9 cellular contexts compared by ENCODE assay signal in genomic region chr2:197107291-197108269, GRCh38.
DNase-seq lines count a peak whose midpoint lies in the region; ATAC-seq and TF ChIP-seq lines count a peak whose summit lies in the region.
"Had no signal": no experiment of that assay in that cellular context is flagged by ENCODE, and none has a peak within 500 bp of the region (broad histone marks: within the 10 kb centered on the region; RNA-seq: fewer than 3 reads in every experiment).

No MANE protein-coding gene starts in this region.

- no peaks in the 10 kb centered on the region for H3K9me3 Mint-ChIP-seq in activated CD4-positive, alpha-beta T cell treated with anti-CD3 and anti-CD28 coated beads for 36 hours (ENCODE audit: low read depth)
- no peaks in the 10 kb centered on the region for H3K9me3 Mint-ChIP-seq in central memory CD8-positive, alpha-beta T cell

- H3K27me3 Mint-ChIP-seq in activated CD4-positive, alpha-beta T cell treated with anti-CD3 and anti-CD28 coated beads for 36 hours = no peaks in the 10 kb centered on the region
- no peaks in the 10 kb centered on the region for H3K27me3 Mint-ChIP-seq in central memory CD8-positive, alpha-beta T cell

- no peak for ATAC-seq in activated CD4-positive, alpha-beta T cell treated with anti-CD3 and anti-CD28 coated beads for 36 hours
- no peak for ATAC-seq in central memory CD8-positive, alpha-beta T cell (replicated peaks; ENCODE audit: extremely low read depth, poor library complexity, severe bottlenecking)
- ATAC-seq in lung (ENCODE audit: insufficient read depth, low FRiP score) (no peak), GM18519 (IDR thresholded peaks at IDR 0.05; ENCODE audit: low FRiP score, unreplicated experiment) (no peak)

- WGBS in lung, 2 donors = 71 to 74% methylated on average over 2 of the region's 2 CpGs

- intact Hi-C loops in activated CD4-positive, alpha-beta T cell treated with anti-CD3 and anti-CD28 coated beads for 36 hours (cut with DNase I, micrococcal nuclease) = no loop called here
- intact Hi-C loops in tibial artery (cut with DNase I; ENCODE audit: low total_unique reads) = no loop called here

- peak overlapping the region; percentile 72 to 74 for H3K27ac ChIP-seq in lung (ENCODE audit: low read depth in 1 of 2, low read length in 1 of 2)
- peak overlapping the region; percentile 24 to 45 for H3K27ac ChIP-seq in tibial artery

- TF ChIP-seq CTCF in lung (IDR thresholded peaks at IDR 0.05; ENCODE audit: control extremely low read depth, extremely low read depth) (no peak), tibial artery (IDR thresholded peaks at IDR 0.05) (no peak)

- POLR2A ChIA-PET in activated CD4-positive, alpha-beta T cell treated with anti-CD3 and anti-CD28 coated beads for 36 hours (lab: Charles Lee) = no interaction called here

- CTCF ChIA-PET in activated CD4-positive, alpha-beta T cell treated with anti-CD3 and anti-CD28 coated beads for 36 hours (lab: Charles Lee) = interaction anchor here (0.7 to 1.6 kb wide), 4 partner anchors 9 to 61 kb away, joined by 3 to 5 read pairs (median 4); no protein-coding TSS in a partner anchor

- peaks cover 2 to 5% of the 10 kb centered on the region in 2 donors for H3K4me1 ChIP-seq in lung (ENCODE audit: control insufficient read depth in 2 of 2, insufficient read depth in 2 of 2, low read length in 2 of 2)
- peaks cover 0 to 25% (median 21%) of the 10 kb centered on the region in 4 donors for H3K4me1 ChIP-seq in tibial artery

- no peak for DNase-seq in activated CD4-positive, alpha-beta T cell treated with anti-CD3 and anti-CD28 coated beads for 36 hours
- no peak for DNase-seq in activated CD4-positive, alpha-beta T cell treated with anti-CD3 and anti-CD28 coated beads, Interleukin-2, amount 50 U/mL, for 48 hours
- DNase-seq in central memory CD8-positive, alpha-beta T cell (ENCODE audit: low spot score in 2 of 2) = no peak
- DNase-seq in lung (ENCODE audit: low spot score) (no peak), tibial artery (peak; percentile 29 to 71), GF-D8 (lab: John Stamatoyannopoulos, UW) (no peak)
- DNase-seq in stimulated activated CD4-positive, alpha-beta T cell treated with anti-CD3 and anti-CD28 coated beads, Interleukin-4, amount 100 ng/mL, for 4 hours = no peak
- DNase-seq: NCI-H748 treated with DMSO at 0.1 percent for 48 hours had no signal

- peaks cover 3% of the 10 kb centered on the region for H3K4me1 Mint-ChIP-seq in activated CD4-positive, alpha-beta T cell treated with anti-CD3 and anti-CD28 coated beads for 36 hours
- no peaks in the 10 kb centered on the region for H3K4me1 Mint-ChIP-seq in central memory CD8-positive, alpha-beta T cell

- peak overlapping the region; percentile 47 for H3K27ac Mint-ChIP-seq in activated CD4-positive, alpha-beta T cell treated with anti-CD3 and anti-CD28 coated beads for 36 hours
- H3K27ac Mint-ChIP-seq in central memory CD8-positive, alpha-beta T cell (ENCODE audit: low read depth) = peak overlapping the region; percentile 76

- H3K36me3 ChIP-seq in lung (ENCODE audit: control insufficient read depth in 2 of 2, insufficient read depth in 2 of 2, low read length in 2 of 2) (peaks cover 0 to 6% of the 10 kb centered on the region in 2 donors), tibial artery (no peaks in the 10 kb centered on the region)

- H3K4me3 Mint-ChIP-seq in activated CD4-positive, alpha-beta T cell treated with anti-CD3 and anti-CD28 coated beads for 36 hours = no peak overlapping the region
- no peak overlapping the region for H3K4me3 Mint-ChIP-seq in central memory CD8-positive, alpha-beta T cell

- H3K4me3 ChIP-seq in lung (no peak overlapping the region), tibial artery (no peak overlapping the region)

- peaks cover 28% of the 10 kb centered on the region for H3K36me3 Mint-ChIP-seq in activated CD4-positive, alpha-beta T cell treated with anti-CD3 and anti-CD28 coated beads for 36 hours (ENCODE audit: low read depth)
- peaks cover 66% of the 10 kb centered on the region for H3K36me3 Mint-ChIP-seq in central memory CD8-positive, alpha-beta T cell (ENCODE audit: insufficient read depth)

- H3K27me3 ChIP-seq in lung (ENCODE audit: control insufficient read depth, insufficient read depth) (no peaks in the 10 kb centered on the region), tibial artery (no peaks in the 10 kb centered on the region)

- H3K9me3 ChIP-seq in lung (ENCODE audit: control insufficient read depth in 2 of 2, insufficient read depth in 1 of 2, low read length in 1 of 2) = no peaks in the 10 kb centered on the region
- H3K9me3 ChIP-seq in tibial artery = no peaks in the 10 kb centered on the region

Comparison
In these comparisons a context has a peak if more than half of its experiments do, and no peak if none do; other contexts are left out.
1. DNase-seq: peak in tibial artery (2 of 2); none in activated CD4-positive, alpha-beta T cell treated with anti-CD3 and anti-CD28 coated beads for 36 hours (single experiment), activated CD4-positive, alpha-beta T cell treated with anti-CD3 and anti-CD28 coated beads, Interleukin-2, amount 50 U/mL, for 48 hours (0 of 2), central memory CD8-positive, alpha-beta T cell (0 of 2), lung (single experiment), GF-D8 (single experiment) and stimulated activated CD4-positive, alpha-beta T cell treated with anti-CD3 and anti-CD28 coated beads, Interleukin-4, amount 100 ng/mL, for 4 hours (0 of 2).